ENCODE assay signal across 7 cellular contexts in genomic region chr7:101245147-101245668, GRCh38. TPM values are rescaled to one million over a fixed set of nuclear protein-coding genes. Genes with fewer than 3 reads are reported as not detected.
DNase-seq lines count a peak whose midpoint lies in the region; ATAC-seq and TF ChIP-seq lines count a peak whose summit lies in the region.

No MANE protein-coding gene starts in this region.

- H3K4me3 ChIP-seq in HCT116 (replicated peaks in 1 of 2; ENCODE audit: low read depth in 1 of 2, low read length in 2 of 2) = peak overlapping the region; percentile 99 to 100

- H3K9ac ChIP-seq in HCT116 (ENCODE audit: low read length) = peak overlapping the region; percentile 86

- H3K4me3 Mint-ChIP-seq in T-helper 17 cell (peak overlapping the region; percentile 94), glutamatergic neuron (ENCODE audit: unreplicated experiment) (peak overlapping the region; percentile 98)
- peak overlapping the region; percentile 98 for H3K4me3 Mint-ChIP-seq in stimulated activated memory B cell treated with anti-CD40 and anti-IgM and Interleukin-4, amounts not matched to agents 10 μg/mL and 1 μg/mL and 100 μg/mL, for 72 hours

- no peak for DNase-seq in HCT116 (ENCODE audit: low read depth, low spot score)
- DNase-seq in T-helper 17 cell = no peak
- DNase-seq in glutamatergic neuron = no peak
- DNase-seq in globus pallidus (ENCODE audit: low spot score) = no peak
- no peak for DNase-seq in NCI-H2107 treated with DMSO at 0.1 percent for 48 hours (lab: John Stamatoyannopoulos, UW; ENCODE audit: unreplicated experiment)

- TF ChIP-seq CTCF in HCT116 (IDR thresholded peaks at IDR 0.05 in 2 of 3, conservative IDR thresholded peaks at IDR 0.05 in 1 of 3; ENCODE audit: borderline replicate concordance in 1 of 3, insufficient read depth in 1 of 3, low read depth in 2 of 3, low read length in 2 of 3) (no peak), glutamatergic neuron (IDR thresholded peaks at IDR 0.05; ENCODE audit: partially characterized antibody, unreplicated experiment) (no peak)

- H2AFZ ChIP-seq in HCT116 (ENCODE audit: low read depth, low read length, poor library complexity, severe bottlenecking) = no peak overlapping the region

- RAD21 ChIA-PET in HCT116 (lab: Charles Lee; ENCODE audit: low non-redundant PET in 1 of 2, low total read pairs in 2 of 2, uncharacterized antibody in 2 of 2, unreplicated experiment in 2 of 2) = interaction anchor here in 1 of 2 experiments (0.6 to 2.0 kb wide), 2 partner anchors 101 to 106 kb away, joined by 4 to 6 read pairs; no protein-coding TSS in a partner anchor

- TF ChIP-seq POLR2A in HCT116 (IDR thresholded peaks at IDR 0.05; ENCODE audit: borderline replicate concordance, extremely low read depth, insufficient read depth, insufficient read length) = peak; percentile 43

- H3K27me3 Mint-ChIP-seq in T-helper 17 cell (no peaks in the 10 kb centered on the region), glutamatergic neuron (ENCODE audit: unreplicated experiment) (peaks cover 5% of the 10 kb centered on the region)
- H3K27me3 Mint-ChIP-seq in stimulated activated memory B cell treated with anti-CD40 and anti-IgM and Interleukin-4, amounts not matched to agents 10 μg/mL and 1 μg/mL and 100 μg/mL, for 72 hours = no peaks in the 10 kb centered on the region

- peaks cover 5% of the 10 kb centered on the region for H3K9me3 Mint-ChIP-seq in glutamatergic neuron (ENCODE audit: unreplicated experiment)
- no peaks in the 10 kb centered on the region for H3K9me3 Mint-ChIP-seq in stimulated activated memory B cell treated with anti-CD40 and anti-IgM and Interleukin-4, amounts not matched to agents 10 μg/mL and 1 μg/mL and 100 μg/mL, for 72 hours

- no peaks in the 10 kb centered on the region for H4K20me1 ChIP-seq in HCT116 (ENCODE audit: insufficient read depth)

- TF ChIP-seq RAD21 in HCT116 (IDR thresholded peaks at IDR 0.05; ENCODE audit: low read depth) = no peak

- H3K4me1 Mint-ChIP-seq in T-helper 17 cell (peaks cover 22% of the 10 kb centered on the region), glutamatergic neuron (ENCODE audit: low read depth, unreplicated experiment) (peaks cover 6% of the 10 kb centered on the region)
- peaks cover 44% of the 10 kb centered on the region for H3K4me1 Mint-ChIP-seq in stimulated activated memory B cell treated with anti-CD40 and anti-IgM and Interleukin-4, amounts not matched to agents 10 μg/mL and 1 μg/mL and 100 μg/mL, for 72 hours

- H3K36me3 Mint-ChIP-seq in T-helper 17 cell (ENCODE audit: low read depth) = peaks cover 2% of the 10 kb centered on the region
- no peaks in the 10 kb centered on the region for H3K36me3 Mint-ChIP-seq in glutamatergic neuron (ENCODE audit: unreplicated experiment)
- peaks cover 37% of the 10 kb centered on the region for H3K36me3 Mint-ChIP-seq in stimulated activated memory B cell treated with anti-CD40 and anti-IgM and Interleukin-4, amounts not matched to agents 10 μg/mL and 1 μg/mL and 100 μg/mL, for 72 hours

- TSS peak; percentile 83 for BruUV-seq in HCT116 (replicated peaks; lab: Mats Ljungman, UMichigan)

- peak overlapping the region; percentile 89 for H3K27ac ChIP-seq in HCT116 (ENCODE audit: low read depth, low read length)

- H3K9me2 ChIP-seq in HCT116 (ENCODE audit: insufficient read depth) = no peaks in the 10 kb centered on the region

- peaks cover 14 to 23% of the 10 kb centered on the region in 2 experiments for H3K4me1 ChIP-seq in HCT116 (ENCODE audit: control insufficient read depth in 1 of 2, insufficient read depth in 2 of 2, low read length in 2 of 2)

- peak overlapping the region; percentile 98 for H3K4me2 ChIP-seq in HCT116 (ENCODE audit: low read length)

- peak overlapping the region; percentile 92 for H3K27ac Mint-ChIP-seq in T-helper 17 cell
- H3K27ac Mint-ChIP-seq in glutamatergic neuron (ENCODE audit: unreplicated experiment) = peak overlapping the region; percentile 59
- peak overlapping the region; percentile 91 for H3K27ac Mint-ChIP-seq in stimulated activated memory B cell treated with anti-CD40 and anti-IgM and Interleukin-4, amounts not matched to agents 10 μg/mL and 1 μg/mL and 100 μg/mL, for 72 hours

- H3K9me3 ChIP-seq in HCT116 (ENCODE audit: control insufficient read depth in 1 of 2, insufficient read depth in 1 of 2, low read depth in 1 of 2, low read length in 2 of 2) = no peaks in the 10 kb centered on the region
- no peaks in the 10 kb centered on the region for H3K9me3 ChIP-seq in T-helper 17 cell (ENCODE audit: control insufficient read depth, low read length, poor library complexity, severe bottlenecking)

- ATAC-seq in HCT116 = no peak
- ATAC-seq in T-helper 17 cell = no peak
- no peak for ATAC-seq in stimulated activated memory B cell treated with anti-CD40 and anti-IgM and Interleukin-4, amounts not matched to agents 10 μg/mL and 1 μg/mL and 100 μg/mL, for 72 hours
- ATAC-seq in GM21528 (IDR thresholded peaks at IDR 0.05; ENCODE audit: low FRiP score, unreplicated experiment) = no peak

- intact Hi-C loops in HCT116 (cut with micrococcal nuclease) = no loop called here

- peaks cover 73% of the 10 kb centered on the region for H3K79me2 ChIP-seq in HCT116 (ENCODE audit: insufficient read depth, low read length)

- CTCF ChIA-PET in HCT116 (lab: Charles Lee) = interaction anchor here (0.8 to 2.5 kb wide), 8 partner anchors 25 to 102 kb away, joined by 3 to 38 read pairs (median 4); partner anchors contain the start of genes PLOD3 and ZNHIT1

- H3K27me3 ChIP-seq in HCT116 (ENCODE audit: insufficient read depth, low read length) = no peaks in the 10 kb centered on the region

- POLR2A ChIA-PET in HCT116 (lab: Charles Lee) = interaction anchor here (0.6 to 2.9 kb wide), 3 partner anchors 27 to 82 kb away, joined by 3 to 11 read pairs (median 4); partner anchors contain the start of genes PLOD3 and ZNHIT1

- H3K36me3 ChIP-seq in HCT116 (ENCODE audit: control insufficient read depth in 1 of 2, insufficient read depth in 2 of 2, low read length in 2 of 2) = peaks cover 5 to 9% of the 10 kb centered on the region in 2 experiments

TF ChIP-seq in HCT116, 20 proteins besides CTCF, POLR2A, EP300 and RAD21:
- TF ChIP-seq YY1 (IDR thresholded peaks at IDR 0.05; ENCODE audit: extremely low read depth, insufficient replicate concordance, low read depth, low read length) (peak; percentile 34), SP1 (IDR thresholded peaks at IDR 0.05; ENCODE audit: low read depth) (no peak), EGR1 (IDR thresholded peaks at IDR 0.05; ENCODE audit: low read depth) (no peak), SRF (IDR thresholded peaks at IDR 0.05; ENCODE audit: low read depth) (no peak), CEBPB (IDR thresholded peaks at IDR 0.05; ENCODE audit: low read depth) (no peak), POLR2AphosphoS5 (IDR thresholded peaks at IDR 0.05; ENCODE audit: low read depth, low read length) (peak; percentile 21), ZBTB33 (IDR thresholded peaks at IDR 0.05; ENCODE audit: extremely low read depth, insufficient replicate concordance, low read length) (no peak), TCF7L2 (IDR thresholded peaks at IDR 0.05; ENCODE audit: borderline replicate concordance, extremely low read depth, insufficient read depth, insufficient read length) (no peak), ZNF274 (IDR thresholded peaks at IDR 0.05; ENCODE audit: low read depth, low read length) (no peak), FOSL1 (IDR thresholded peaks at IDR 0.05; ENCODE audit: low read depth) (no peak), SIN3A (IDR thresholded peaks at IDR 0.05; ENCODE audit: low read depth) (no peak), CBX3 (IDR thresholded peaks at IDR 0.05; ENCODE audit: low read depth) (no peak)
TF ChIP-seq in HCT116: peak in this region for 2.

RNA-seq across cellular contexts. Expression of gene FIS1, which starts 0.3 kb away (rescaled TPM):
- total RNA-seq in HCT116 (2021; ENCODE audit: unreplicated experiment) (114 TPM), T-helper 17 cell (10 to 100 TPM; 80.5 to 90.7 TPM), glutamatergic neuron (ENCODE audit: unreplicated experiment) (128 TPM)
- 179 and 201 TPM in 2 replicates for polyA plus RNA-seq in HCT116 (2012)

RNA-seq across cellular contexts. Expression of gene CLDN15, which starts 7.6 kb away (rescaled TPM):
- total RNA-seq in HCT116 (2021; ENCODE audit: unreplicated experiment) (16.9 TPM), T-helper 17 cell (10 to 100 TPM; 17.3 to 23.0 TPM), glutamatergic neuron (ENCODE audit: unreplicated experiment) (9.4 TPM)
- polyA plus RNA-seq in HCT116 (2012) = 8.8 and 8.9 TPM in 2 replicates

RNA-seq across cellular contexts. Expression of gene ZNHIT1, which starts 27.2 kb away (rescaled TPM):
- total RNA-seq in HCT116 (2021; ENCODE audit: unreplicated experiment) (69.4 TPM), T-helper 17 cell (10 to 100 TPM; 38.7 to 42.4 TPM), glutamatergic neuron (ENCODE audit: unreplicated experiment) (60.8 TPM)
- 42.1 and 53.5 TPM in 2 replicates for polyA plus RNA-seq in HCT116 (2012)

RNA-seq across cellular contexts. Expression of gene PLOD3, which starts 27.8 kb away (rescaled TPM):
- total RNA-seq in HCT116 (2021; ENCODE audit: unreplicated experiment) (83.7 TPM), T-helper 17 cell (10 to 100 TPM; 39.0 to 44.7 TPM), glutamatergic neuron (ENCODE audit: unreplicated experiment) (47.1 TPM)
- 110 and 113 TPM in 2 replicates for polyA plus RNA-seq in HCT116 (2012)

RNA-seq across cellular contexts. Expression of gene MOGAT3, which starts 44.4 kb away (rescaled TPM):
- total RNA-seq in HCT116 (2021; ENCODE audit: unreplicated experiment) (not detected), T-helper 17 cell (not detected), glutamatergic neuron (ENCODE audit: unreplicated experiment) (not detected)
- polyA plus RNA-seq in HCT116 (2012) = 0.04 TPM in 1 of 2 replicates, not detected in the other
